ENCODE assay signal across 1 cellular context in genomic region chrX:48960291-48960690, GRCh38.
A peak's percentile ranks its signal among the peaks of the same experiment; 100 is the strongest.
TF ChIP-seq lines count a peak whose summit lies in the region.

No MANE protein-coding gene starts in this region.

TF ChIP-seq in GM12878, 131 proteins besides CTCF, POLR2A, EP300 and RAD21:
- TF ChIP-seq SPI1 (IDR thresholded peaks at IDR 0.05; ENCODE audit: borderline replicate concordance, insufficient read depth, low read depth, low read length) = peak; percentile 87; the same call in 1 of the 2 replicates
- TF ChIP-seq RFX5 (IDR thresholded peaks at IDR 0.05; ENCODE audit: low read depth, low read length) = no peak
- TF ChIP-seq TCF12 (IDR thresholded peaks at IDR 0.05; ENCODE audit: low read depth, low read length) = 0 out of 2 replicates have a peak, but pooled peaks have one; percentile 23
- no peak for TF ChIP-seq RAD51 (IDR thresholded peaks at IDR 0.05)
- no peak for TF ChIP-seq ZBTB40 (IDR thresholded peaks at IDR 0.05; ENCODE audit: borderline replicate concordance)
- 0 out of 2 replicates have a peak, but pooled peaks have one; percentile 26 for TF ChIP-seq EED (IDR thresholded peaks at IDR 0.05; ENCODE audit: low read depth)
- TF ChIP-seq IRF4 (IDR thresholded peaks at IDR 0.05; ENCODE audit: low read depth, low read length) = peak; percentile 65; the same call in 1 of the 2 replicates
